In the genomic region with DNA sequence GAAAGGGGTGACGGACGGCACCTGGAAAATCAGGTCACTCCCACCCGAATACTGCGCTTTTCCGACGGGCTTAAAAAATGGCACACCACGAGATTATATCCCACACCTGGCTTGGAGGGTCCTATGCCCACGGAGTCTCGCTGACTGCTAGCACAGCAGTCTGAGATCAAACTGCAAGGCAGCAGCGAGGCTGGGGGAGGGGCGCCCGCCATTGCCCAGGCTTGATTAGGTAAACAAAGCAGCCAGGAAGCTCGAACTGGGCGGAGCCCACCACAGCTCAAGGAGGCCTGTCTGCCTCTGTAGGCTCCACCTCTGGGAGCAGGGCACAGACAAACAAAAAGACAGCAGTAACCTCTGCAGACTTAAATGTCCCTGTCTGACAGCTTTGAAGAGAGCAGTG, we compare ENCODE assay signal across 6 cellular contexts.
A peak's percentile ranks its signal among the peaks of the same experiment; 100 is the strongest.
DNase-seq lines count a peak whose midpoint lies in the region; ATAC-seq, FAIRE-seq and TF ChIP-seq lines count a peak whose summit lies in the region.
"Not testable (repeated sequence)": the region's sequence is repeated elsewhere in the genome, so short reads cannot be mapped to it uniquely, and the experiment has no call there.

No MANE protein-coding gene starts in this region.

- ATAC-seq in WTC11: not testable (repeated sequence)

- not testable (repeated sequence) for H3K14ac ChIP-seq in H9 (ENCODE audit: insufficient read depth, low read length); H1 (ENCODE audit: insufficient read length)

- H2BK120ac ChIP-seq in H9 (ENCODE audit: low read depth, low read length, poor library complexity, severe bottlenecking); H1 (replicated peaks; ENCODE audit: low read depth, low read length): not testable (repeated sequence)

- peaks cover 3 to 15% (median 10%) of the 10 kb centered on the region in 3 experiments; a peak in 5 of 7 replicates for H3K36me3 Mint-ChIP-seq in H9 (ENCODE audit: insufficient read depth in 1 of 3, low read depth in 3 of 3)
- H3K36me3 Mint-ChIP-seq in WTC11: peaks cover 15% of the 10 kb centered on the region
- not testable (repeated sequence) for H3K36me3 Mint-ChIP-seq in neural progenitor cell

- not testable (repeated sequence) for H4K91ac ChIP-seq in H9 (ENCODE audit: insufficient read length, low read depth, low read length); H1 (replicated peaks; ENCODE audit: insufficient read length, low read length)

- H4K8ac ChIP-seq in H9 (replicated peaks; ENCODE audit: insufficient read length, low read depth, low read length); H1 (ENCODE audit: extremely low read depth, insufficient read depth, low read length): not testable (repeated sequence)

- H3K79me1 ChIP-seq in H9 (ENCODE audit: insufficient read depth, low read depth, low read length, poor library complexity, severe bottlenecking); H1 (ENCODE audit: low read depth, low read length): not testable (repeated sequence)

- H4K20me1 ChIP-seq in BLaER1; H9 (ENCODE audit: control insufficient read depth, insufficient read depth, insufficient read length); H1 (replicated peaks in 1 of 2; ENCODE audit: control insufficient read depth in 1 of 2, insufficient read depth in 2 of 2, low read length in 2 of 2); neural progenitor cell (ENCODE audit: low read depth): not testable (repeated sequence)

- not testable (repeated sequence) for H3K79me2 ChIP-seq in H9 (ENCODE audit: insufficient read depth, low read length); H1 (ENCODE audit: control insufficient read depth in 1 of 2, insufficient read depth in 2 of 2, low read length in 2 of 2); neural progenitor cell (ENCODE audit: low read depth)

- not testable (repeated sequence) for H3K56ac ChIP-seq in H9 (ENCODE audit: insufficient read length, low read depth, low read length); H1 (replicated peaks; ENCODE audit: insufficient read length, low read depth, low read length)

- H2BK12ac ChIP-seq in H9 (ENCODE audit: insufficient read length, low read depth, low read length): not testable (repeated sequence)
- H2BK12ac ChIP-seq in H1 (ENCODE audit: low read depth, low read length): 0 out of 2 replicates have a peak overlapping the region, but pooled peaks have one; percentile 2

- H3K4me1 Mint-ChIP-seq in H9: peaks cover 5 to 14% of the 10 kb centered on the region in 2 experiments; a peak in 3 of 4 replicates
- peaks cover 17% of the 10 kb centered on the region for H3K4me1 Mint-ChIP-seq in WTC11
- not testable (repeated sequence) for H3K4me1 Mint-ChIP-seq in neural progenitor cell

- not testable (repeated sequence) for H3K4me3 ChIP-seq in BLaER1; H1 (ENCODE audit: extremely low read depth in 1 of 4, insufficient read depth in 2 of 4, low read depth in 3 of 4, low read length in 4 of 4)
- H3K4me3 ChIP-seq in neural progenitor cell: peak overlapping the region; percentile 9

- not testable (repeated sequence) for H3K4me1 ChIP-seq in BLaER1; ES-I3 (ENCODE audit: insufficient read depth, low read length); H9 (ENCODE audit: insufficient read depth, low read length); H1 (replicated peaks in 1 of 4; ENCODE audit: control insufficient read depth in 3 of 4, insufficient read depth in 4 of 4, low read length in 3 of 4); neural progenitor cell

- not testable (repeated sequence) for DNase-seq in H9; WTC11 (ENCODE audit: low spot score); neural progenitor cell (ENCODE audit: low spot score)
- DNase-seq in H1 (ENCODE audit: low read depth in 1 of 2, low spot score in 2 of 2): peak in 1 of 2 experiments; percentile 58

- not testable (repeated sequence) for H3K9me3 ChIP-seq in BLaER1; ES-I3 (ENCODE audit: control insufficient read depth, insufficient read depth, low read length); H9 (ENCODE audit: control insufficient read depth, low read depth, low read length); H1 (ENCODE audit: insufficient read depth in 2 of 2, low read depth in 1 of 2, low read length in 1 of 2); neural progenitor cell (ENCODE audit: low read depth)

- H2AFZ ChIP-seq in H9 (ENCODE audit: low read length); H1 (ENCODE audit: low read length): not testable (repeated sequence)
- peak overlapping the region; percentile 95 for H2AFZ ChIP-seq in neural progenitor cell (replicated peaks)

- H3K4me2 ChIP-seq in BLaER1 (peak overlapping the region; percentile 24; the same call in 1 of the 2 replicates), neural progenitor cell (peak overlapping the region; percentile 49)
- not testable (repeated sequence) for H3K4me2 ChIP-seq in H9 (ENCODE audit: insufficient read depth, insufficient read length, low read length); H1 (ENCODE audit: insufficient read depth in 1 of 2, low read depth in 2 of 2, low read length in 2 of 2)

- not testable (repeated sequence) for H3F3A ChIP-seq in neural progenitor cell (ENCODE audit: low read depth)

- H2BK15ac ChIP-seq in H9 (ENCODE audit: low read depth, low read length); H1 (ENCODE audit: low read length): not testable (repeated sequence)

- WGBS in H9 (ENCODE audit: extremely low coverage, insufficient read length, low lambda C conversion rate): no CpG with 5 or more reads among the region's 14 CpGs
- 73% methylated on average over 9 of the region's 14 CpGs; no CpG with 5 or more reads in 1 of the 2 experiments for WGBS in H1 (ENCODE audit: extremely low coverage in 1 of 2, insufficient coverage in 1 of 2, insufficient read length in 1 of 2, insufficient replicate concordance in 2 of 2, low coverage in 1 of 2, low lambda C conversion rate in 2 of 2, missing lambda C conversion rate in 1 of 2), 2 experiments

- H3K23me2 ChIP-seq in H9 (ENCODE audit: insufficient read length, low read depth, low read length, poor library complexity, severe bottlenecking); H1 (ENCODE audit: low read depth, low read length): not testable (repeated sequence)

- not testable (repeated sequence) for H3T11ph ChIP-seq in H9 (ENCODE audit: low read length)

- CTCF ChIA-PET in WTC11 (lab: Charles Lee) (interaction anchor here (0.9 kb wide), 1 partner anchor 193 kb away, joined by 3 read pairs; no protein-coding TSS in a partner anchor), H1 (lab: Charles Lee; ENCODE audit: partially characterized antibody) (interaction anchor here (1.0 to 2.0 kb wide), 2 partner anchors 10 to 22 kb away, joined by 4 to 5 read pairs; no protein-coding TSS in a partner anchor)

- H3K27me3 ChIP-seq in BLaER1; H9 (ENCODE audit: insufficient read depth, low read length); H1 (replicated peaks in 1 of 4; ENCODE audit: control insufficient read depth in 3 of 4, extremely low read depth in 1 of 4, insufficient read depth in 3 of 4, low read length in 3 of 4); neural progenitor cell: not testable (repeated sequence)

- TF ChIP-seq RAD21 in H1 (IDR thresholded peaks at IDR 0.05 in 1 of 2, conservative IDR thresholded peaks at IDR 0.05 in 1 of 2; ENCODE audit: low read depth in 2 of 2, low read length in 2 of 2): not testable (repeated sequence)

- not testable (repeated sequence) for H3K9me3 Mint-ChIP-seq in H9, neural progenitor cell
- peaks cover 14% of the 10 kb centered on the region for H3K9me3 Mint-ChIP-seq in WTC11

- not testable (repeated sequence) for H3K27me3 Mint-ChIP-seq in H9 (ENCODE audit: low read depth); WTC11 (ENCODE audit: low read depth); neural progenitor cell (ENCODE audit: insufficient read depth, low read depth)

- not testable (repeated sequence) for H2AK5ac ChIP-seq in H9 (ENCODE audit: insufficient read length, low read length); H1 (ENCODE audit: low read depth, low read length)

- not testable (repeated sequence) for H3K27ac ChIP-seq in BLaER1; H9 (ENCODE audit: insufficient read length, low read depth, low read length); H1 (ENCODE audit: low read depth, low read length); neural progenitor cell

- FAIRE-seq in H1 (lab: Jason Lieb, UNC): not testable (repeated sequence)

- not testable (repeated sequence) for H3K18ac ChIP-seq in H9 (ENCODE audit: insufficient read length, low read depth, low read length); H1 (ENCODE audit: extremely low read depth, low read length)

- TF ChIP-seq CTCF in H9 (conservative IDR thresholded peaks at IDR 0.05); WTC11 (IDR thresholded peaks at IDR 0.05); H1 (IDR thresholded peaks at IDR 0.05; ENCODE audit: control extremely low read depth in 1 of 3, insufficient read depth in 1 of 3, low read depth in 1 of 3, low read length in 3 of 3); neural progenitor cell (IDR thresholded peaks at IDR 0.05): not testable (repeated sequence)

- H3K9ac ChIP-seq in BLaER1; H9 (ENCODE audit: extremely low read depth, insufficient read length, low read length); H1 (replicated peaks in 1 of 4; ENCODE audit: extremely low read depth in 1 of 4, low read depth in 3 of 4, low read length in 3 of 4); neural progenitor cell: not testable (repeated sequence)
- H3K9ac ChIP-seq in ES-I3 (ENCODE audit: low read depth, low read length): peak overlapping the region; percentile 20; the same call in 1 of the 2 replicates

- not testable (repeated sequence) for H3K4ac ChIP-seq in H9 (ENCODE audit: low read depth, low read length); H1 (replicated peaks; ENCODE audit: insufficient read length, low read depth, low read length)

- peaks cover 45% of the 10 kb centered on the region for H3K36me3 ChIP-seq in BLaER1
- H3K36me3 ChIP-seq in ES-I3 (ENCODE audit: insufficient read depth, low read length); H1 (ENCODE audit: control insufficient read depth in 2 of 4, insufficient read depth in 4 of 4, low read length in 3 of 4); neural progenitor cell: not testable (repeated sequence)

- H2BK20ac ChIP-seq in H9 (ENCODE audit: low read depth, low read length, poor library complexity, severe bottlenecking); H1 (ENCODE audit: low read length): not testable (repeated sequence)

- POLR2A ChIA-PET in WTC11 (lab: Charles Lee): not testable (repeated sequence)
- POLR2A ChIA-PET in H1 (lab: Charles Lee; ENCODE audit: partially characterized antibody): interaction anchor here (0.8 kb wide), 1 partner anchor 10 kb away, joined by 3 read pairs; no protein-coding TSS in a partner anchor

- H4K5ac ChIP-seq in H9 (ENCODE audit: insufficient read length, low read depth, low read length); H1 (ENCODE audit: insufficient read length, low read depth, low read length): not testable (repeated sequence)

- TF ChIP-seq POLR2A in H1 (IDR thresholded peaks at IDR 0.05; ENCODE audit: control extremely low read depth in 1 of 2, low read depth in 2 of 2, low read length in 2 of 2): not testable (repeated sequence)

- H3K23ac ChIP-seq in H9 (ENCODE audit: insufficient read length, low read depth, low read length); H1 (ENCODE audit: insufficient read length): not testable (repeated sequence)

- H2BK5ac ChIP-seq in H9 (ENCODE audit: insufficient read length, low read length); H1 (ENCODE audit: low read depth, low read length): not testable (repeated sequence)

- not testable (repeated sequence) for TF ChIP-seq EP300 in H1 (IDR thresholded peaks at IDR 0.05; ENCODE audit: borderline replicate concordance in 1 of 2, low read depth in 2 of 2, low read length in 2 of 2)

- H3K27ac Mint-ChIP-seq in H9 (peak overlapping the region in 2 of 3 experiments; percentile 86 to 98; a peak in 3 of 7 replicates), WTC11 (peak overlapping the region; percentile 53; the same call in 1 of the 2 replicates)
- not testable (repeated sequence) for H3K27ac Mint-ChIP-seq in neural progenitor cell

- H3K4me3 Mint-ChIP-seq in H9: peak overlapping the region; percentile 49 to 55; a peak in 4 of 5 replicates
- H3K4me3 Mint-ChIP-seq in WTC11: peak overlapping the region; percentile 55
- H3K4me3 Mint-ChIP-seq in neural progenitor cell: not testable (repeated sequence)
